18 cellular contexts compared by ENCODE assay signal in the genomic region with DNA sequence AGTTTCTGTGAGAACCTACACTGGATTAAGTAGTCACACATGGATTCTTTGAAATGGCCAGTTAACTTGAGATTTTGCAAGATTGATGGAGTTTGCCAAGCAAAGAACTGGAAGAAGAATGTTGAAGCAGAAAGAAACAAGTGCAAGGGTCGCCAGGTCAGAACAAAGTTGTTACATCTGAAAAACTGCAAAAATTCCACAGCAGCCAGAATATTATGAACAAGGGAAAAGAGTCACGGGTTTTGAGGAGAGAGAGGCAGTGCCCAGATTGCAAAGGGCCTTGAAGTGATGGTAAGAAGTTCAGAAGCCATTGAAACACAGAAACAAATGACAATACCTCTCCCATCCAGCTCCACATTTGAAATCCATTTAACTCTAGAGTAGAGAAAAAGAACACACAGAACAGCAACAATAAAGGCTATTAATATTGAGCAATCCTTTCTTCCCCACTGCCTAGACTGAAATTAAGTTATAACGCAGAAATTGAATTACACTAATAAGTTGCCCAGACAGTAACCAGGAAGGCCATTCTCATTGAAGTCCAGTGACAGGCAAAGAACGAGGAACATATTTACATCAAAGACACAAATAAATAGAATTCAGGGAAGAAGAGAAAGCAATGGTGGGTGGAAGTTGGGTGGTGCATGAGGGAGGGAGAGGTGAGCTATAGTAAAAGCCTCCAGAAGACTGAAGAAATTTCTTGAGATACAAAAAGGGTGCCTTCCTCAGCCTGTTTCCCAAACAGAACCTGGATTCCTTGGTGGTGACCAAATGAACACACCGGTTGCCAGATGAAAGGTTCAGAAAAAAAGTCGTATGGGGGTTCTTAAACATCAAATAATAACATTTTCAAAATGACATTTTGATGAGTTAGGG.
DNase-seq lines count a peak whose midpoint lies in the region; ATAC-seq and TF ChIP-seq lines count a peak whose summit lies in the region.
"Had no signal": no experiment of that assay in that cellular context is flagged by ENCODE, and none has a peak within 500 bp of the region (broad histone marks: within the 10 kb centered on the region; RNA-seq: fewer than 3 reads in every experiment).

No MANE protein-coding gene starts in this region.

- peak overlapping the region; percentile 60 for H3K27ac Mint-ChIP-seq in activated naive CD4-positive, alpha-beta T cell treated with anti-CD3 and anti-CD28 coated beads, Interleukin-2, amount 50 U/mL, for 24 hours
- peak overlapping the region; percentile 46 for H3K27ac Mint-ChIP-seq in activated T-helper 1 cell treated with anti-CD3 and anti-CD28 coated beads, Interleukin-12 subunit alpha, Interleukin-12 subunit beta, Interleukin-2, Interleukin-4 antibody, amounts not matched to agents 30 ng/mL and 10 ng/mL and 1 ng/mL, durations not matched to agents 14 hours and 24 hours and 36 hours
- peak overlapping the region in 6 of 10 donors; percentile 19 to 79 (median 42) for H3K27ac Mint-ChIP-seq in naive thymus-derived CD8-positive, alpha-beta T cell
- H3K27ac Mint-ChIP-seq: CD8-positive, alpha-beta T cell had no signal

- no peaks in the 10 kb centered on the region for H3K27me3 ChIP-seq in tibial artery

- no peaks in the 10 kb centered on the region for H3K36me3 ChIP-seq in tibial artery

- peaks cover 0 to 49% (median 20%) of the 10 kb centered on the region in 4 donors for H3K4me1 ChIP-seq in tibial artery

- TF ChIP-seq CTCF in tibial artery (IDR thresholded peaks at IDR 0.05) = no peak

- H3K4me1 Mint-ChIP-seq in activated naive CD4-positive, alpha-beta T cell treated with anti-CD3 and anti-CD28 coated beads, Interleukin-2, amount 50 U/mL, for 24 hours = peaks cover 73% of the 10 kb centered on the region
- peaks cover 30% of the 10 kb centered on the region for H3K4me1 Mint-ChIP-seq in activated T-helper 1 cell treated with anti-CD3 and anti-CD28 coated beads, Interleukin-12 subunit alpha, Interleukin-12 subunit beta, Interleukin-2, Interleukin-4 antibody, amounts not matched to agents 30 ng/mL and 10 ng/mL and 1 ng/mL, durations not matched to agents 14 hours and 24 hours and 36 hours (ENCODE audit: low read depth)
- H3K4me1 Mint-ChIP-seq in naive thymus-derived CD8-positive, alpha-beta T cell = peaks cover 25 to 62% (median 45%) of the 10 kb centered on the region in 4 donors

- peaks cover 42% of the 10 kb centered on the region for H3K36me3 Mint-ChIP-seq in activated naive CD4-positive, alpha-beta T cell treated with anti-CD3 and anti-CD28 coated beads, Interleukin-2, amount 50 U/mL, for 24 hours
- peaks cover 39% of the 10 kb centered on the region for H3K36me3 Mint-ChIP-seq in activated T-helper 1 cell treated with anti-CD3 and anti-CD28 coated beads, Interleukin-12 subunit alpha, Interleukin-12 subunit beta, Interleukin-2, Interleukin-4 antibody, amounts not matched to agents 30 ng/mL and 10 ng/mL and 1 ng/mL, durations not matched to agents 14 hours and 24 hours and 36 hours (ENCODE audit: low read depth)
- peaks cover 20 to 76% (median 42%) of the 10 kb centered on the region in 3 donors for H3K36me3 Mint-ChIP-seq in naive thymus-derived CD8-positive, alpha-beta T cell

- intact Hi-C loops in activated T-helper 1 cell treated with anti-CD3 and anti-CD28 coated beads, Interleukin-12 subunit alpha, Interleukin-12 subunit beta, Interleukin-2, Interleukin-4 antibody, amounts not matched to agents 30 ng/mL and 10 ng/mL and 1 ng/mL, durations not matched to agents 14 hours and 24 hours and 36 hours (cut with micrococcal nuclease) = loop anchor here (5.0 kb wide), 1 partner anchor 98 kb away; no protein-coding TSS in a partner anchor
- intact Hi-C loops in tibial artery (cut with DNase I; ENCODE audit: low total_unique reads) = loop anchor here (10.0 kb wide), 1 partner anchor 45 kb away; no protein-coding TSS in a partner anchor

- H3K9me3 Mint-ChIP-seq in activated naive CD4-positive, alpha-beta T cell treated with anti-CD3 and anti-CD28 coated beads, Interleukin-2, amount 50 U/mL, for 24 hours = no peaks in the 10 kb centered on the region
- no peaks in the 10 kb centered on the region for H3K9me3 Mint-ChIP-seq in activated T-helper 1 cell treated with anti-CD3 and anti-CD28 coated beads, Interleukin-12 subunit alpha, Interleukin-12 subunit beta, Interleukin-2, Interleukin-4 antibody, amounts not matched to agents 30 ng/mL and 10 ng/mL and 1 ng/mL, durations not matched to agents 14 hours and 24 hours and 36 hours
- no peaks in the 10 kb centered on the region for H3K9me3 Mint-ChIP-seq in naive thymus-derived CD8-positive, alpha-beta T cell
- H3K9me3 Mint-ChIP-seq: CD8-positive, alpha-beta T cell had no signal

- H3K27me3 Mint-ChIP-seq in activated naive CD4-positive, alpha-beta T cell treated with anti-CD3 and anti-CD28 coated beads, Interleukin-2, amount 50 U/mL, for 24 hours = no peaks in the 10 kb centered on the region
- H3K27me3 Mint-ChIP-seq in activated T-helper 1 cell treated with anti-CD3 and anti-CD28 coated beads, Interleukin-12 subunit alpha, Interleukin-12 subunit beta, Interleukin-2, Interleukin-4 antibody, amounts not matched to agents 30 ng/mL and 10 ng/mL and 1 ng/mL, durations not matched to agents 14 hours and 24 hours and 36 hours (ENCODE audit: insufficient read depth) = no peaks in the 10 kb centered on the region
- H3K27me3 Mint-ChIP-seq in naive thymus-derived CD8-positive, alpha-beta T cell = no peaks in the 10 kb centered on the region

- no peaks in the 10 kb centered on the region for H3K9me3 ChIP-seq in tibial artery

- peak overlapping the region; percentile 67 to 75 for H3K27ac ChIP-seq in tibial artery
- H3K27ac ChIP-seq: HL-60 had no signal

- POLR2A ChIA-PET in naive thymus-derived CD8-positive, alpha-beta T cell (lab: Charles Lee) = no interaction called here

- DNase-seq in activated naive CD4-positive, alpha-beta T cell treated with Interleukin-2 at 50 U/mL for 16 hours = no peak
- DNase-seq in activated T-helper 1 cell treated with anti-CD3 and anti-CD28 coated beads, Interleukin-12 subunit alpha, Interleukin-12 subunit beta, Interleukin-2, Interleukin-4 antibody, amounts not matched to agents 30 ng/mL and 10 ng/mL and 1 ng/mL, durations not matched to agents 14 hours and 24 hours and 36 hours (ENCODE audit: low spot score) = no peak
- DNase-seq in naive thymus-derived CD8-positive, alpha-beta T cell = no peak
- peak; percentile 52 to 71 for DNase-seq in tibial artery
- DNase-seq in C1 segment of cervical spinal cord (lab: John Stamatoyannopoulos, UW) = no peak
- DNase-seq in NCI-H187 treated with DMSO at 0.1 percent for 48 hours (lab: John Stamatoyannopoulos, UW) = no peak
- DNase-seq: CD8-positive, alpha-beta T cell; DND-41; GDM1; GOT3; KBM-7; NCI-H1092; NCI-H345; NCI-H526 treated with DMSO at 0.1 percent for 48 hours; RPMI8226 had no signal

- H3K4me3 ChIP-seq in tibial artery = no peak overlapping the region

- no peak for ATAC-seq in naive thymus-derived CD8-positive, alpha-beta T cell
- no peak for ATAC-seq in HG03457 (IDR thresholded peaks at IDR 0.05; ENCODE audit: unreplicated experiment)
- ATAC-seq: CD8-positive, alpha-beta T cell had no signal

- no peak overlapping the region for H3K4me3 Mint-ChIP-seq in activated naive CD4-positive, alpha-beta T cell treated with anti-CD3 and anti-CD28 coated beads, Interleukin-2, amount 50 U/mL, for 24 hours
- H3K4me3 Mint-ChIP-seq in activated T-helper 1 cell treated with anti-CD3 and anti-CD28 coated beads, Interleukin-12 subunit alpha, Interleukin-12 subunit beta, Interleukin-2, Interleukin-4 antibody, amounts not matched to agents 30 ng/mL and 10 ng/mL and 1 ng/mL, durations not matched to agents 14 hours and 24 hours and 36 hours = no peak overlapping the region
- H3K4me3 Mint-ChIP-seq in naive thymus-derived CD8-positive, alpha-beta T cell = no peak overlapping the region
- H3K4me3 Mint-ChIP-seq: CD8-positive, alpha-beta T cell had no signal

Comparison
In these comparisons a context has a peak if more than half of its experiments do, and no peak if none do; other contexts are left out.
1. DNase-seq: peak in tibial artery (2 of 2); none in activated naive CD4-positive, alpha-beta T cell treated with Interleukin-2 at 50 U/mL for 16 hours (single experiment), activated T-helper 1 cell treated with anti-CD3 and anti-CD28 coated beads, Interleukin-12 subunit alpha, Interleukin-12 subunit beta, Interleukin-2, Interleukin-4 antibody, amounts not matched to agents 30 ng/mL and 10 ng/mL and 1 ng/mL, durations not matched to agents 14 hours and 24 hours and 36 hours (single experiment), naive thymus-derived CD8-positive, alpha-beta T cell (0 of 10), C1 segment of cervical spinal cord (0 of 14) and NCI-H187 treated with DMSO at 0.1 percent for 48 hours (single experiment).
2. Peak in every context shown above with its lines, with median percentiles within 50 percentile points of each other: H3K27ac Mint-ChIP-seq.